Comparison of ENCODE assay signal across 9 cellular contexts in the genomic region with DNA sequence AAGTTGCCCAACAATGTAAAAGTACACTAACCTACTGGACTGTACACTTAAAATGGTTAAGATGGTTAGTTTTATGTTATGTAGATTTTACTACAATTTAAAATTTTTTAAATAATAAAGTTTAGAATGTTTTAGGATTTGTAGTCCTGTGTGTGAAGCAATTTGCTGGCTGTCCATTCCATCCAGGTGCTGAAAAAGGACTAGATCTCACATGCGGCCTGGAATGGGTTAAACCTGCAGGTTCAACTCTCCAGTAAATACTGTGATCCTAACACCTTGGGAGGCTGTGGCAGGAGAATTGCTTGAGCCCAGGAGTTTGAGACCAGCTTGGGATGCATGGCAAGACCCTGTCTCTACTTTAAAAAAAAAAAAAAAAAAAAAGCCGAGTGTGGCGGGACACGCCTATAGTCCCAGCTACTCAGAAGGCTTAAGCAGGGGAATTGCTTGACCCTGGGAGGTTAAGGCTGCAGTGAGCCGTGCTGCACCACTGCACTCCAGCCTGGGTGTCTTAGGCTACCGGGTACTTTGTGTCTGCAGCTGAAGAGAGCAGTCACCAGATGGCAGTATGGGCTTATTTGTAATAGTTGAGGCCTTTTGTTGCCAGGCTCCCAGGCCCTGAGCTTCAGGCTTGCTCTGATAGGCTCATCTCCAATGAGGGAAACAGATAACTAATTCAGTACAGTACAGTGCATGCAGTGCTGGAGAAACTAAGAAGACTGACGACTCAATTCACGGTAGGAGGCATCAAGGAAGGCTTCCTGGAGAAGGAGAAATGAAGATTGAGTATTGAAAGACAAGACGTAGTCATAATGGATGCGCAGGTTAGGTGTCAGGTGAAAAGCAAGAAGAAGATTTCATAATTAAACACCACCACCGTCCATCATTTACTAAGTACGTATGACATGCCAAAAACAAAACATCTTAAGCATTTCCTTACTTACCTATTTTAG.
DNase-seq lines count a peak whose midpoint lies in the region; ATAC-seq lines count a peak whose summit lies in the region.
"Had no signal": no experiment of that assay in that cellular context is flagged by ENCODE, and none has a peak within 500 bp of the region (broad histone marks: within the 10 kb centered on the region; RNA-seq: fewer than 3 reads in every experiment).

No MANE protein-coding gene starts in this region.

- H3K4me1 ChIP-seq in mesendoderm (ENCODE audit: control insufficient read depth, low read depth, low read length), result peaks cover 2% of the 10 kb centered on the region

- no peak overlapping the region for H2BK5ac ChIP-seq in mesendoderm (ENCODE audit: low read length)

- no peak overlapping the region for H3K4me3 Mint-ChIP-seq in effector memory CD8-positive, alpha-beta T cell
- H3K4me3 Mint-ChIP-seq: dendritic cell treated with granulocyte-macrophage colony-stimulating factor and Interleukin-4, amounts not matched to agents 40 ng/mL and 50 ng/mL, for 4 days had no signal

- no peak overlapping the region for H4K8ac ChIP-seq in mesendoderm (ENCODE audit: low read depth, low read length)

- no peak overlapping the region for H2BK15ac ChIP-seq in mesendoderm (replicated peaks; ENCODE audit: low read depth)

- H4K5ac ChIP-seq in mesendoderm (ENCODE audit: low read length), result no peak overlapping the region

- no peaks in the 10 kb centered on the region for H3K79me1 ChIP-seq in mesendoderm (ENCODE audit: low read length)

- H3K23ac ChIP-seq in mesendoderm (ENCODE audit: low read length), result no peak overlapping the region

- H3K9me3 Mint-ChIP-seq in effector memory CD8-positive, alpha-beta T cell, result no peaks in the 10 kb centered on the region
- H3K9me3 Mint-ChIP-seq: dendritic cell treated with granulocyte-macrophage colony-stimulating factor and Interleukin-4, amounts not matched to agents 40 ng/mL and 50 ng/mL, for 4 days had no signal

- peaks cover 18 to 27% of the 10 kb centered on the region in 2 donors for H3K27me3 Mint-ChIP-seq in effector memory CD8-positive, alpha-beta T cell

- H3K4me1 Mint-ChIP-seq in effector memory CD8-positive, alpha-beta T cell (ENCODE audit: low read depth in 2 of 2), result peaks cover 8 to 10% of the 10 kb centered on the region in 2 donors

- no peaks in the 10 kb centered on the region for H3K36me3 Mint-ChIP-seq in effector memory CD8-positive, alpha-beta T cell (ENCODE audit: insufficient read depth)

- peak; percentile 50 for DNase-seq in GDM1 (lab: John Stamatoyannopoulos, UW)
- peak; percentile 52 to 80 for DNase-seq in NCI-H526 (lab: John Stamatoyannopoulos, UW)
- peak; percentile 44 for DNase-seq in activated CD4-positive, alpha-beta T cell treated with anti-CD3 and anti-CD28 coated beads, Interleukin-2, amount 50 U/mL, for 1 hour
- peak; percentile 24 to 50 (median 35) for DNase-seq in effector memory CD8-positive, alpha-beta T cell
- DNase-seq in mesendoderm, result peak; percentile 96
- DNase-seq in stimulated activated CD8-positive, alpha-beta memory T cell treated with anti-CD3 and anti-CD28 coated beads, Interleukin-7, amount 100 ng/mL, for 4 hours (ENCODE audit: low read depth in 2 of 2), result peak; percentile 13 to 18

- ATAC-seq in HG03432 (IDR thresholded peaks at IDR 0.05; ENCODE audit: unreplicated experiment), result peak; percentile 67
- peak; percentile 77 for ATAC-seq in effector memory CD8-positive, alpha-beta T cell (replicated peaks)
- no peak for ATAC-seq in GM19397 (IDR thresholded peaks at IDR 0.05; ENCODE audit: unreplicated experiment)

- no peaks in the 10 kb centered on the region for H3K27me3 ChIP-seq in mesendoderm (ENCODE audit: insufficient read depth, low read length, poor library complexity)

- no peak overlapping the region for H3K27ac ChIP-seq in mesendoderm (ENCODE audit: low read depth, low read length)

- no peak overlapping the region for H3K27ac Mint-ChIP-seq in effector memory CD8-positive, alpha-beta T cell
- H3K27ac Mint-ChIP-seq: dendritic cell treated with granulocyte-macrophage colony-stimulating factor and Interleukin-4, amounts not matched to agents 40 ng/mL and 50 ng/mL, for 4 days had no signal

- H3K9ac ChIP-seq in mesendoderm (ENCODE audit: low read length), result no peak overlapping the region

- no peaks in the 10 kb centered on the region for H3K79me2 ChIP-seq in mesendoderm (ENCODE audit: control insufficient read depth, insufficient read depth, low read length)

- H3K4me3 ChIP-seq in mesendoderm (ENCODE audit: low read length), result no peak overlapping the region

- H3K4ac ChIP-seq in mesendoderm (ENCODE audit: low read depth, low read length), result no peak overlapping the region

- H2BK120ac ChIP-seq in mesendoderm (ENCODE audit: low read depth, low read length), result no peak overlapping the region

- no peak overlapping the region for H3K56ac ChIP-seq in mesendoderm (ENCODE audit: low read length)

- H3K18ac ChIP-seq in mesendoderm (ENCODE audit: low read length), result no peak overlapping the region

- no CpG with 5 or more reads among the region's 12 CpGs for WGBS in mesendoderm (ENCODE audit: extremely low coverage, insufficient coverage, low lambda C conversion rate)

- H3K4me2 ChIP-seq in mesendoderm (ENCODE audit: low read length), result no peak overlapping the region

- H2AK5ac ChIP-seq in mesendoderm (ENCODE audit: low read length), result no peak overlapping the region

- no peaks in the 10 kb centered on the region for H3K36me3 ChIP-seq in mesendoderm (ENCODE audit: control insufficient read depth, insufficient read depth, low read length)

Comparison
In these comparisons a context has a peak if more than half of its experiments do, and no peak if none do; other contexts are left out.
1. DNase-seq: peak in every context shown above with its lines; median percentile 96 in mesendoderm; 66 in NCI-H526; 50 in GDM1; 44 in activated CD4-positive, alpha-beta T cell treated with anti-CD3 and anti-CD28 coated beads, Interleukin-2, amount 50 U/mL, for 1 hour; 35 in effector memory CD8-positive, alpha-beta T cell; 16 in stimulated activated CD8-positive, alpha-beta memory T cell treated with anti-CD3 and anti-CD28 coated beads, Interleukin-7, amount 100 ng/mL, for 4 hours.